18 cellular contexts compared by ENCODE assay signal in genomic region chr3:186380622-186381380, GRCh38. TPM values are rescaled to one million over a fixed set of nuclear protein-coding genes. Genes with fewer than 3 reads are reported as not detected.
DNase-seq lines count a peak whose midpoint lies in the region; ATAC-seq and TF ChIP-seq lines count a peak whose summit lies in the region.
"Had no signal": no experiment of that assay in that cellular context is flagged by ENCODE, and none has a peak within 500 bp of the region (broad histone marks: within the 10 kb centered on the region; RNA-seq: fewer than 3 reads in every experiment).

No MANE protein-coding gene starts in this region.

- in situ Hi-C loops in astrocyte of the spinal cord (cut with HindIII; ENCODE audit: low sequenced_read_pairs), result no loop called here

- DNase-seq in COLO829 (ENCODE audit: low spot score) (peak; percentile 39), HCEC 1CT (peak; percentile 14), astrocyte of the spinal cord (ENCODE audit: low read depth, low spot score) (peak; percentile 63), left ventricle myocardium superior (no peak), NCI-H748 treated with DMSO at 0.1 percent for 48 hours (lab: John Stamatoyannopoulos, UW) (no peak)
- DNase-seq: activated CD4-positive, alpha-beta T cell treated with anti-CD3 and anti-CD28 coated beads, Interleukin-2, amount 50 U/mL, for 4 hours; dermis blood vessel endothelial cell; DMS 273 treated with DMSO at 0.1 percent for 48 hours; H7; hippocampal formation; kidney glomerular epithelial cell; NCI-H2029; NCI-H524; sigmoid colon; SK-N-SH; trophoblast cell had no signal

- intact Hi-C loops in left ventricle myocardium superior (cut with micrococcal nuclease), result no loop called here

- no peak for TF ChIP-seq CTCF in astrocyte of the spinal cord (IDR thresholded peaks at IDR 0.05; ENCODE audit: low read depth, low read length)

- H3K4me3 ChIP-seq in astrocyte of the spinal cord (ENCODE audit: low read depth, low read length), result no peak overlapping the region
- H3K4me3 ChIP-seq: sigmoid colon had no signal

- ATAC-seq in left ventricle myocardium superior (peak; percentile 69), HG02885 (IDR thresholded peaks at IDR 0.05; ENCODE audit: poor library complexity, unreplicated experiment) (no peak), HG03520 (IDR thresholded peaks at IDR 0.05; ENCODE audit: unreplicated experiment) (no peak)

RNA-seq across cellular contexts. Expression of gene DGKG, which starts 18.8 kb away (rescaled TPM):
- total RNA-seq in left ventricle myocardium superior, result 18.2 TPM

Comparison
In these comparisons a context has a peak if more than half of its experiments do, and no peak if none do; other contexts are left out.
1. DNase-seq: peak in COLO829 (single experiment), HCEC 1CT (single experiment) and astrocyte of the spinal cord (single experiment); none in left ventricle myocardium superior (single experiment) and NCI-H748 treated with DMSO at 0.1 percent for 48 hours (single experiment).